Comparison of ENCODE assay signal across 30 cellular contexts in genomic region chr20:47061549-47061948, GRCh38.
DNase-seq lines count a peak whose midpoint lies in the region; ATAC-seq, FAIRE-seq and TF ChIP-seq lines count a peak whose summit lies in the region.
"Had no signal": no experiment of that assay in that cellular context is flagged by ENCODE, and none has a peak within 500 bp of the region (broad histone marks: within the 10 kb centered on the region; RNA-seq: fewer than 3 reads in every experiment).

No MANE protein-coding gene starts in this region.

- no peaks in the 10 kb centered on the region for H3K79me2 ChIP-seq in HepG2 (ENCODE audit: insufficient read depth, low read length)
- no peaks in the 10 kb centered on the region for H3K79me2 ChIP-seq in osteoblast (ENCODE audit: insufficient read depth, low read length)

- no peak for DNase-seq in HepG2 (ENCODE audit: low spot score)
- DNase-seq in right lobe of liver: no peak
- DNase-seq in fibroblast of gingiva (ENCODE audit: low read depth): peak; percentile 14
- DNase-seq in osteoblast (ENCODE audit: insufficient read length, low spot score, missing footprints): peak; percentile 4
- no peak for DNase-seq in transverse colon
- no peak for DNase-seq in LoVo (ENCODE audit: low spot score)
- no peak for DNase-seq in NK-92 treated with Interleukin-12 subunit alpha and Interleukin-12 subunit beta, amount 100 ng/mL, for 24 hours (lab: John Stamatoyannopoulos, UW)
- DNase-seq: 8988T, ACHN, BE2C, Calu3, DMS79 treated with DMSO at 0.1 percent for 48 hours, GF-D8, GOT3, HCEC 1CT, KBM-7, MM.1S, NCI-H1092, NCI-H1417 treated with DMSO at 0.1 percent for 48 hours, NCI-H187, NCI-H2081 treated with DMSO at 0.1 percent for 48 hours, NCI-H446, NCI-H524 treated with DMSO at 0.1 percent for 48 hours, NCI-H774, PC-3 had no signal

- CTCF ChIA-PET in HepG2 (lab: Yijun Ruan, JAX; ENCODE audit: low intra/inter-chr PET ratio, low total read pairs): no interaction called here

- in situ Hi-C loops in HepG2 (cut with HindIII; ENCODE audit: extremely low pct_ligation_motif_present, low pct_unique_long_range_greater_than_20kb) (no loop called here), transverse colon (cut with MboI; ENCODE audit: low pct_ligation_motif_present in 1 of 4, low pct_unique_long_range_greater_than_20kb in 1 of 4, low sequenced_read_pairs in 3 of 4) (no loop called here)

- TF ChIP-seq POLR2A in HepG2 (IDR thresholded peaks at IDR 0.05; ENCODE audit: insufficient read depth in 1 of 2, low read depth in 2 of 2, low read length in 2 of 2) (no peak), right lobe of liver (IDR thresholded peaks at IDR 0.05) (no peak), transverse colon (IDR thresholded peaks at IDR 0.05) (no peak)

- H3K4me1 ChIP-seq in HepG2 (ENCODE audit: insufficient read depth, low read length) (no peaks in the 10 kb centered on the region), right lobe of liver (no peaks in the 10 kb centered on the region), osteoblast (ENCODE audit: insufficient read depth, low read length) (no peaks in the 10 kb centered on the region), transverse colon (peaks cover 0 to 16% (median 5%) of the 10 kb centered on the region in 4 donors)
- H3K4me1 ChIP-seq: BE2C, SJSA1 had no signal

- POLR2A ChIA-PET in HepG2 (lab: Yijun Ruan, JAX): no interaction called here

- H4K20me1 ChIP-seq in HepG2 (ENCODE audit: insufficient read depth, low read length) (no peaks in the 10 kb centered on the region), osteoblast (ENCODE audit: insufficient read depth, low read length) (no peaks in the 10 kb centered on the region)

- TF ChIP-seq EP300 in HepG2 (IDR thresholded peaks at IDR 0.05; ENCODE audit: low read depth in 2 of 2, low read length in 2 of 2) (no peak), HepG2 (CRISPR knock-in tag; IDR thresholded peaks at IDR 0.05; ENCODE audit: borderline replicate concordance) (no peak), transverse colon (IDR thresholded peaks at IDR 0.05; ENCODE audit: low read depth) (no peak)

- FAIRE-seq in HepG2 (lab: Jason Lieb, UNC): no peak
- FAIRE-seq: GM12892 had no signal

- BruUV-seq in HepG2 (replicated peaks; lab: Mats Ljungman, UMichigan): no TSS peak

- peaks cover 10% of the 10 kb centered on the region; the same call in 1 of the 2 replicates for H3K9me3 ChIP-seq in HepG2 (ENCODE audit: low read length)
- H3K9me3 ChIP-seq in right lobe of liver: no peaks in the 10 kb centered on the region
- H3K9me3 ChIP-seq in osteoblast (ENCODE audit: low read depth, low read length): no peaks in the 10 kb centered on the region
- H3K9me3 ChIP-seq in transverse colon: no peaks in the 10 kb centered on the region
- H3K9me3 ChIP-seq: SJSA1 had no signal

- TF ChIP-seq CTCF in HepG2 (CRISPR knock-in tag; IDR thresholded peaks at IDR 0.05): no peak
- TF ChIP-seq CTCF in right lobe of liver (IDR thresholded peaks at IDR 0.05): no peak
- TF ChIP-seq CTCF in osteoblast (IDR thresholded peaks at IDR 0.05; ENCODE audit: extremely low read depth, low read depth, low read length): no peak
- no peak for TF ChIP-seq CTCF in transverse colon (IDR thresholded peaks at IDR 0.05)

- H3K27me3 ChIP-seq in HepG2 (ENCODE audit: control insufficient read depth in 1 of 2, insufficient read depth in 2 of 2, low read length in 2 of 2) (peaks cover 5 to 22% of the 10 kb centered on the region in 2 experiments; a peak in 3 of 5 replicates), right lobe of liver (no peaks in the 10 kb centered on the region), osteoblast (ENCODE audit: insufficient read depth, low read length) (no peaks in the 10 kb centered on the region), transverse colon (no peaks in the 10 kb centered on the region)
- H3K27me3 ChIP-seq: BE2C, SJSA1 had no signal

- H3K36me3 ChIP-seq in HepG2 (replicated peaks in 1 of 2; ENCODE audit: control insufficient read depth in 1 of 2, insufficient read depth in 2 of 2, low read length in 2 of 2): no peaks in the 10 kb centered on the region
- H3K36me3 ChIP-seq in right lobe of liver: no peaks in the 10 kb centered on the region
- H3K36me3 ChIP-seq in osteoblast (ENCODE audit: insufficient read depth, low read length): no peaks in the 10 kb centered on the region
- H3K36me3 ChIP-seq in transverse colon: no peaks in the 10 kb centered on the region
- H3K36me3 ChIP-seq: BE2C, SJSA1 had no signal

- H3K27ac ChIP-seq in HepG2 (ENCODE audit: extremely low read length, insufficient read depth, low read length) (no peak overlapping the region), right lobe of liver (no peak overlapping the region), osteoblast (ENCODE audit: low read depth, low read length) (no peak overlapping the region), transverse colon (no peak overlapping the region)
- H3K27ac ChIP-seq: HL-60, SJSA1 had no signal

- TF ChIP-seq RAD21 in HepG2 (CRISPR knock-in tag; IDR thresholded peaks at IDR 0.05): no peak

- no peak for ATAC-seq in HepG2
- ATAC-seq in right lobe of liver: no peak
- no peak for ATAC-seq in activated CD4-positive, CD25-positive, alpha-beta regulatory T cell treated with anti-CD3 and anti-CD28 coated beads, Interleukin-2, amount 50 U/mL, for 24 hours
- ATAC-seq: PC-3, Right ventricle myocardium inferior had no signal

- H2AFZ ChIP-seq in HepG2 (ENCODE audit: low read length): no peak overlapping the region
- no peak overlapping the region for H2AFZ ChIP-seq in osteoblast (ENCODE audit: low read length)

- H3K4me3 ChIP-seq in HepG2 (replicated peaks in 1 of 3; ENCODE audit: insufficient read depth in 1 of 3, low read depth in 2 of 3, low read length in 3 of 3) (no peak overlapping the region), right lobe of liver (no peak overlapping the region), osteoblast (ENCODE audit: insufficient read depth, low read length) (no peak overlapping the region), transverse colon (no peak overlapping the region)
- H3K4me3 ChIP-seq: SJSA1 had no signal

- H3K9ac ChIP-seq in HepG2 (ENCODE audit: insufficient read depth, low read depth, low read length): no peak overlapping the region

- no peak overlapping the region for H3K4me2 ChIP-seq in HepG2 (ENCODE audit: low read depth, low read length)
- no peak overlapping the region for H3K4me2 ChIP-seq in osteoblast (ENCODE audit: insufficient read depth, low read length)

- 19% methylated on average over 8 of the region's 8 CpGs for WGBS in HepG2 (ENCODE audit: low lambda C conversion rate)
- WGBS in right lobe of liver (ENCODE audit: insufficient coverage, low coverage, low lambda C conversion rate, missing lambda C conversion rate): 75% methylated on average over 7 of the region's 8 CpGs
- WGBS in transverse colon (ENCODE audit: low coverage in 1 of 2), 2 donors: 87% methylated on average over 8 of the region's 8 CpGs; no CpG with 5 or more reads in 1 of the 2 donors

- intact Hi-C loops in HepG2 (cut with micrococcal nuclease; ENCODE audit: unreplicated experiment) (no loop called here), right lobe of liver (cut with DNase I) (no loop called here), transverse colon (cut with DNase I; ENCODE audit: low total_unique reads) (no loop called here)

TF ChIP-seq in HepG2, 621 proteins besides CTCF, POLR2A, EP300 and RAD21:
- no peak for TF ChIP-seq SUZ12 (IDR thresholded peaks at IDR 0.05; ENCODE audit: low read depth, low read length)
- peak; percentile 19; the same call in 1 of the 2 replicates for TF ChIP-seq CEBPB (IDR thresholded peaks at IDR 0.05; ENCODE audit: borderline replicate concordance, low read depth, low read length)

Comparison
In these comparisons a context has a peak if more than half of its experiments do, and no peak if none do; other contexts are left out.
1. DNase-seq: peak in fibroblast of gingiva (single experiment) and osteoblast (single experiment); none in HepG2 (single experiment), right lobe of liver (0 of 3), transverse colon (single experiment), LoVo (single experiment) and NK-92 treated with Interleukin-12 subunit alpha and Interleukin-12 subunit beta, amount 100 ng/mL, for 24 hours (single experiment).